ENCODE assay signal across 15 cellular contexts in the genomic region with DNA sequence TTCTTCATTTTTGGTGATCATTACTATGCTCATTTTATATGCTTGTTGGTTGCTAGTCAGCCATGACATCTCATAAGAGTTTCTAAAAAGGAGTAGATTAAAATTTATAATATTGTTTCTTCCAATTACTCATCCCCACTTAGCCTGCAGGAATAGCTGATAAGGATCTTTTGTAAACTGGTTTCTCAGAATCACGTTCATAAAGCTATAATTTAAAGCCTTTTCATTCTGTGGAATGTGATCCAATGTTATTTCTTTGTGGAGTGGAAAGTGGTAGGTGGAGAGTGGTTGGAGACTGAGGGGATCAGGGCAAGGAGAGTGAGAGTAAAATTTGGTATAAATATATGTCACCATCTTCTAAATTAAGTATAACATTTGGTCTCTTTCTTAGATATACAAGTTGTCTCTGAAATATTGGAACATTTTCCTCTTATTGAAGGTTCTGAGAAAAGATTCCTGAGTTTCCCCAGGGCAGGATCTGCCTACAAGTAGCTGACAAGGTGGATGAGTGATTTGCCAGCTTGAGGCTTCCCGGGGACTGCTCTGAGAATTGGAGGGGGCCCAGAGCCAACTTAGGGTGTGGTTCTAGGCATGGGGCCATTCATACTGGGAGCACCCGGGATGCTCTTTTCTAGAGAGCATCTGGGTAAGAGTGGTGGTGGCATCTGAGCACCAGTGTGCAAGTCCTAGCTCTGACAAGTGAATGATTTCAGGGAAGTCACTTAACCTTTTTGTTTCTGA.
"Had no signal": no experiment of that assay in that cellular context is flagged by ENCODE, and none has a peak within 500 bp of the region (broad histone marks: within the 10 kb centered on the region; RNA-seq: fewer than 3 reads in every experiment).

No MANE protein-coding gene starts in this region.

- ATAC-seq: activated naive CD8-positive, alpha-beta T cell treated with anti-CD3 and anti-CD28 coated beads, Interleukin-2, amount 50 U/mL, for 24 hours; heart left ventricle; left colon; natural killer cell treated with Interleukin-12 subunit alpha and Interleukin-12 subunit beta and Interleukin-15 and Interleukin-18, amount 100 ng/mL, for 72 hours; right cardiac atrium; stimulated activated memory B cell treated with anti-CD40 and anti-IgM and Interleukin-4, amounts not matched to agents 10 μg/mL and 1 μg/mL and 100 μg/mL, for 72 hours had no signal

- DNase-seq: activated CD4-positive, alpha-beta memory T cell treated with anti-CD3 and anti-CD28 coated beads for 36 hours; activated CD8-positive, alpha-beta memory T cell treated with anti-CD3 and anti-CD28 coated beads, Interleukin-2, amount 50 U/mL, for 4 hours; activated naive CD4-positive, alpha-beta T cell treated with Interleukin-2 at 50 U/mL for 16 hours; activated naive CD8-positive, alpha-beta T cell treated with anti-CD3 and anti-CD28 coated beads, Interleukin-2, amount 50 U/mL, for 24 hours; esophagus squamous epithelium; heart left ventricle; left colon; occipital lobe; right cardiac atrium; tibial artery had no signal

- H3K9me3 Mint-ChIP-seq: activated CD4-positive, alpha-beta memory T cell treated with anti-CD3 and anti-CD28 coated beads for 36 hours; activated naive CD8-positive, alpha-beta T cell treated with anti-CD3 and anti-CD28 coated beads, Interleukin-2, amount 50 U/mL, for 24 hours; activated T-helper 1 cell treated with anti-CD3 and anti-CD28 coated beads, Interleukin-12 subunit alpha, Interleukin-12 subunit beta, Interleukin-2, Interleukin-4 antibody, amounts not matched to agents 30 ng/mL and 10 ng/mL and 1 ng/mL, durations not matched to agents 14 hours and 24 hours and 36 hours; natural killer cell treated with Interleukin-12 subunit alpha and Interleukin-12 subunit beta and Interleukin-15 and Interleukin-18, amount 100 ng/mL, for 72 hours; stimulated activated memory B cell treated with anti-CD40 and anti-IgM and Interleukin-4, amounts not matched to agents 10 μg/mL and 1 μg/mL and 100 μg/mL, for 72 hours; T-helper 2 cell treated with Interferon-gamma antibody and Interleukin-4, amounts not matched to agents 5 μg/mL and 100 μg/mL, for 36 hours had no signal

- H3K27ac Mint-ChIP-seq: activated CD4-positive, alpha-beta memory T cell treated with anti-CD3 and anti-CD28 coated beads for 36 hours; activated naive CD8-positive, alpha-beta T cell treated with anti-CD3 and anti-CD28 coated beads, Interleukin-2, amount 50 U/mL, for 24 hours; activated T-helper 1 cell treated with anti-CD3 and anti-CD28 coated beads, Interleukin-12 subunit alpha, Interleukin-12 subunit beta, Interleukin-2, Interleukin-4 antibody, amounts not matched to agents 30 ng/mL and 10 ng/mL and 1 ng/mL, durations not matched to agents 14 hours and 24 hours and 36 hours; progenitor cell of endocrine pancreas; stimulated activated memory B cell treated with anti-CD40 and anti-IgM and Interleukin-4, amounts not matched to agents 10 μg/mL and 1 μg/mL and 100 μg/mL, for 72 hours had no signal

- H3K36me3 Mint-ChIP-seq: activated CD4-positive, alpha-beta memory T cell treated with anti-CD3 and anti-CD28 coated beads for 36 hours; natural killer cell treated with Interleukin-12 subunit alpha and Interleukin-12 subunit beta and Interleukin-15 and Interleukin-18, amount 100 ng/mL, for 72 hours; stimulated activated memory B cell treated with anti-CD40 and anti-IgM and Interleukin-4, amounts not matched to agents 10 μg/mL and 1 μg/mL and 100 μg/mL, for 72 hours had no signal

- H3K4me1 Mint-ChIP-seq: stimulated activated memory B cell treated with anti-CD40 and anti-IgM and Interleukin-4, amounts not matched to agents 10 μg/mL and 1 μg/mL and 100 μg/mL, for 72 hours had no signal

- H3K4me3 Mint-ChIP-seq: activated CD4-positive, alpha-beta memory T cell treated with anti-CD3 and anti-CD28 coated beads for 36 hours; activated naive CD8-positive, alpha-beta T cell treated with anti-CD3 and anti-CD28 coated beads, Interleukin-2, amount 50 U/mL, for 24 hours; activated T-helper 1 cell treated with anti-CD3 and anti-CD28 coated beads, Interleukin-12 subunit alpha, Interleukin-12 subunit beta, Interleukin-2, Interleukin-4 antibody, amounts not matched to agents 30 ng/mL and 10 ng/mL and 1 ng/mL, durations not matched to agents 14 hours and 24 hours and 36 hours; natural killer cell treated with Interleukin-12 subunit alpha and Interleukin-12 subunit beta and Interleukin-15 and Interleukin-18, amount 100 ng/mL, for 72 hours; stimulated activated memory B cell treated with anti-CD40 and anti-IgM and Interleukin-4, amounts not matched to agents 10 μg/mL and 1 μg/mL and 100 μg/mL, for 72 hours; T-helper 2 cell treated with Interferon-gamma antibody and Interleukin-4, amounts not matched to agents 5 μg/mL and 100 μg/mL, for 36 hours had no signal

- H3K27me3 Mint-ChIP-seq: progenitor cell of endocrine pancreas had no signal
